Comparison of ENCODE assay signal across 19 cellular contexts in the genomic region with DNA sequence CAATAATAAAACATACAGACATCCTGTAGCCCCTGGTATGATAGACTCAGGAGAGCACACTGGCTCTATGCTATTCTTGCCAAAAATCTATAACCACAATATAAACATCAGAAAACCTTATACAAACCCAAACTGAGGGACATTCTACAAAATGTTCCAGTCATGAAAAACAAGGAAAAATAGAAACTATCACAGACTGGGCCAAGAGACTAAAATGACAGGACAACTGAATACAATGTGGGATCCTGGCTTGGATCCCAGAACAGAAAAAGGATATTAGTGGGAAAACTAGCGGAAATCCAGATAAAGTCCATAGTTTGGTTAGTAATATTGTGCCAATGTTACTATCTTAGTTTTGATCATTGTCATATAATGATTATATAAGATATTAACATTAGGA. TPM values are rescaled to one million over a fixed set of nuclear protein-coding genes. Genes with fewer than 3 reads are reported as not detected.
DNase-seq lines count a peak whose midpoint lies in the region; ATAC-seq and TF ChIP-seq lines count a peak whose summit lies in the region.
"Had no signal": no experiment of that assay in that cellular context is flagged by ENCODE, and none has a peak within 500 bp of the region (broad histone marks: within the 10 kb centered on the region; RNA-seq: fewer than 3 reads in every experiment).

No MANE protein-coding gene starts in this region.

- no peaks in the 10 kb centered on the region; the same call in 1 of the 2 replicates for H3K9me1 ChIP-seq in IMR-90 (ENCODE audit: insufficient read depth, low read length)

- peaks cover 3 to 14% (median 4%) of the 10 kb centered on the region in 4 donors for H3K4me1 Mint-ChIP-seq in CD4-positive, alpha-beta memory T cell

- POLR2A ChIA-PET in IMR-90 (lab: Charles Lee; ENCODE audit: unreplicated experiment): interaction anchor here (0.6 kb wide), 1 partner anchor 26 kb away, joined by 4 read pairs; no protein-coding TSS in a partner anchor
- POLR2A ChIA-PET in CD4-positive, alpha-beta memory T cell (lab: Charles Lee; ENCODE audit: partially characterized antibody): no interaction called here

- CTCF ChIA-PET in IMR-90 (lab: Yijun Ruan, JAX): interaction anchor here (0.6 kb wide), 1 partner anchor 959 kb away, joined by 5 read pairs; no protein-coding TSS in a partner anchor
- CTCF ChIA-PET in CD4-positive, alpha-beta memory T cell (lab: Charles Lee; ENCODE audit: partially characterized antibody): no interaction called here

- H2BK15ac ChIP-seq in IMR-90 (ENCODE audit: low read depth, low read length): no peak overlapping the region

- H4K5ac ChIP-seq in IMR-90 (ENCODE audit: low read depth, low read length): no peak overlapping the region

- H2BK120ac ChIP-seq in IMR-90 (ENCODE audit: low read depth, low read length): no peak overlapping the region

- H2AK5ac ChIP-seq in IMR-90 (ENCODE audit: low read depth, low read length): no peak overlapping the region

- DNase-seq in IMR-90 (peak; percentile 45), adipocyte (ENCODE audit: low read depth) (peak; percentile 31), fibroblast of pulmonary artery (ENCODE audit: low read depth) (peak; percentile 71), gastrocnemius medialis (no peak), NCI-H774 (lab: John Stamatoyannopoulos, UW) (no peak)
- DNase-seq in CD4-positive, alpha-beta memory T cell: no peak
- no peak for DNase-seq in activated naive CD4-positive, alpha-beta T cell treated with anti-CD3 and anti-CD28 coated beads, Interleukin-2, amount 50 U/mL, for 16 hours
- DNase-seq: activated CD4-positive, alpha-beta T cell treated with anti-CD3 and anti-CD28 coated beads for 1 hour; activated naive CD8-positive, alpha-beta T cell treated with anti-CD3 and anti-CD28 coated beads for 36 hours; activated T-cell treated with anti-CD3 and anti-CD28 coated beads for 4 hours; body of pancreas; NCI-H146; stimulated activated CD4-positive, alpha-beta T cell treated with anti-CD3 and anti-CD28 coated beads, Interleukin-2, amount 100 ng/mL, for 24 hours; T-helper 2 cell; upper lobe of left lung had no signal

- H3K36me3 Mint-ChIP-seq in CD4-positive, alpha-beta memory T cell: no peaks in the 10 kb centered on the region
- H3K36me3 Mint-ChIP-seq: activated naive CD8-positive, alpha-beta T cell treated with anti-CD3 and anti-CD28 coated beads for 36 hours; CD14-positive monocyte; naive B cell had no signal

- in situ Hi-C loops in IMR-90 (cut with MboI; ENCODE audit: low sequenced_read_pairs) (no loop called here), gastrocnemius medialis (cut with MboI; ENCODE audit: low sequenced_read_pairs in 4 of 4) (no loop called here)

- H3K79me1 ChIP-seq in IMR-90 (ENCODE audit: low read depth in 1 of 2, low read length in 2 of 2): no peaks in the 10 kb centered on the region

- WGBS in IMR-90 (ENCODE audit: extremely low coverage in 2 of 2, insufficient read length in 1 of 2), 2 experiments: no CpG with 5 or more reads among the region's 1 CpG

- no peak overlapping the region for H3K27ac ChIP-seq in IMR-90 (ENCODE audit: insufficient read depth, low read length)
- H3K27ac ChIP-seq in gastrocnemius medialis: peak overlapping the region in 3 of 4 donors; percentile 18 to 26 (median 23)
- no peak overlapping the region for H3K27ac ChIP-seq in CD4-positive, alpha-beta memory T cell (ENCODE audit: low read depth, low read length)
- H3K27ac ChIP-seq: body of pancreas, SK-N-MC had no signal

- no peak overlapping the region for H2BK20ac ChIP-seq in IMR-90 (ENCODE audit: low read depth, low read length)

- no peak overlapping the region for H3K9ac ChIP-seq in IMR-90 (ENCODE audit: low read depth, low read length)
- no peak overlapping the region for H3K9ac ChIP-seq in adipocyte (ENCODE audit: low read length)

- no peak overlapping the region for H2BK5ac ChIP-seq in IMR-90 (ENCODE audit: low read depth, low read length, poor library complexity, severe bottlenecking)

- no peak for TF ChIP-seq RAD21 in IMR-90 (IDR thresholded peaks at IDR 0.05; ENCODE audit: low read length)

- H3K4me1 ChIP-seq in IMR-90 (ENCODE audit: control insufficient read depth, insufficient read depth, low read length) (peaks cover 4% of the 10 kb centered on the region; the same call in 1 of the 2 replicates), adipocyte (ENCODE audit: control insufficient read depth, insufficient read depth, low read length) (no peaks in the 10 kb centered on the region), gastrocnemius medialis (peaks cover 0 to 13% of the 10 kb centered on the region in 2 donors)
- H3K4me1 ChIP-seq in CD4-positive, alpha-beta memory T cell (ENCODE audit: insufficient read depth, low read length): no peaks in the 10 kb centered on the region
- H3K4me1 ChIP-seq: body of pancreas had no signal

- no peak overlapping the region for H2AK9ac ChIP-seq in IMR-90 (replicated peaks; ENCODE audit: low read depth, low read length, poor library complexity)

- no peak overlapping the region for H3K27ac Mint-ChIP-seq in CD4-positive, alpha-beta memory T cell
- H3K27ac Mint-ChIP-seq: activated CD8-positive, alpha-beta T cell treated with anti-CD3 and anti-CD28 coated beads, Interleukin-2, amount 10 ng/mL, durations not matched to agents 7 days and 5 days; activated naive CD8-positive, alpha-beta T cell treated with anti-CD3 and anti-CD28 coated beads for 36 hours; naive B cell had no signal

- H3K4me2 ChIP-seq in IMR-90 (ENCODE audit: low read depth, low read length): no peak overlapping the region

- no peaks in the 10 kb centered on the region for H3K36me3 ChIP-seq in IMR-90 (ENCODE audit: control insufficient read depth, insufficient read depth, low read length)
- H3K36me3 ChIP-seq in adipocyte (ENCODE audit: control insufficient read depth, insufficient read depth, low read length, severe bottlenecking): no peaks in the 10 kb centered on the region
- no peaks in the 10 kb centered on the region for H3K36me3 ChIP-seq in gastrocnemius medialis
- no peaks in the 10 kb centered on the region for H3K36me3 ChIP-seq in CD4-positive, alpha-beta memory T cell (ENCODE audit: insufficient read depth, low read length)
- H3K36me3 ChIP-seq: upper lobe of left lung had no signal

- no peak overlapping the region for H3K56ac ChIP-seq in IMR-90 (ENCODE audit: extremely low read depth, insufficient read depth, low read length)

- H3K27me3 ChIP-seq in IMR-90 (ENCODE audit: control insufficient read depth, insufficient read depth, low read length) (peaks cover 9% of the 10 kb centered on the region), adipocyte (replicated peaks; ENCODE audit: control insufficient read depth, insufficient read depth, low read length) (no peaks in the 10 kb centered on the region), gastrocnemius medialis (no peaks in the 10 kb centered on the region)
- peaks cover 5% of the 10 kb centered on the region for H3K27me3 ChIP-seq in CD4-positive, alpha-beta memory T cell (ENCODE audit: insufficient read depth, low read length)
- H3K27me3 ChIP-seq: body of pancreas, upper lobe of left lung had no signal

- intact Hi-C loops in IMR-90 (cut with micrococcal nuclease) (no loop called here), gastrocnemius medialis (cut with DNase I; ENCODE audit: low total_unique reads) (no loop called here)
- intact Hi-C loops in CD4-positive, alpha-beta memory T cell (cut with micrococcal nuclease): no loop called here

- H3K23ac ChIP-seq in IMR-90 (ENCODE audit: low read depth, low read length): no peak overlapping the region

- ATAC-seq in IMR-90 (ENCODE audit: low read depth): peak; percentile 59
- ATAC-seq in gastrocnemius medialis: no peak
- ATAC-seq: body of pancreas had no signal

- TF ChIP-seq CTCF in IMR-90 (conservative IDR thresholded peaks at IDR 0.05; ENCODE audit: low read depth, low read length) (no peak), fibroblast of pulmonary artery (IDR thresholded peaks at IDR 0.05; ENCODE audit: low read length, missing control alignments) (no peak), gastrocnemius medialis (IDR thresholded peaks at IDR 0.05 in 4 of 5, conservative IDR thresholded peaks at IDR 0.05 in 1 of 5) (no peak)

- BruUV-seq in IMR-90 (replicated peaks; lab: Mats Ljungman, UMichigan): no TSS peak

- H4K20me1 ChIP-seq in IMR-90 (ENCODE audit: insufficient read depth, low read length): no peaks in the 10 kb centered on the region

- H3K9me3 ChIP-seq in IMR-90 (ENCODE audit: control insufficient read depth, insufficient read depth, low read length): no peaks in the 10 kb centered on the region
- H3K9me3 ChIP-seq in adipocyte (ENCODE audit: control insufficient read depth, low read length): no peaks in the 10 kb centered on the region
- no peaks in the 10 kb centered on the region for H3K9me3 ChIP-seq in gastrocnemius medialis
- no peaks in the 10 kb centered on the region for H3K9me3 ChIP-seq in CD4-positive, alpha-beta memory T cell (ENCODE audit: control insufficient read depth in 1 of 2, low read length in 2 of 2)
- H3K9me3 ChIP-seq: body of pancreas, upper lobe of left lung had no signal

- no peaks in the 10 kb centered on the region for H3K9me3 Mint-ChIP-seq in CD4-positive, alpha-beta memory T cell
- H3K9me3 Mint-ChIP-seq: activated naive CD8-positive, alpha-beta T cell treated with anti-CD3 and anti-CD28 coated beads for 36 hours; CD14-positive monocyte; naive B cell had no signal

- no peak overlapping the region for H3K14ac ChIP-seq in IMR-90 (replicated peaks; ENCODE audit: low read depth, low read length)

- no peak overlapping the region for H2AFZ ChIP-seq in IMR-90 (replicated peaks; ENCODE audit: low read length, poor library complexity)

- H4K8ac ChIP-seq in IMR-90 (ENCODE audit: low read depth in 2 of 2, low read length in 2 of 2): no peak overlapping the region

- TF ChIP-seq POLR2A in IMR-90 (IDR thresholded peaks at IDR 0.05; ENCODE audit: low read depth, low read length) (no peak), gastrocnemius medialis (IDR thresholded peaks at IDR 0.05) (no peak)

- no peak overlapping the region for H3K4me3 Mint-ChIP-seq in CD4-positive, alpha-beta memory T cell
- H3K4me3 Mint-ChIP-seq: activated CD8-positive, alpha-beta T cell treated with anti-CD3 and anti-CD28 coated beads, Interleukin-2, amount 10 ng/mL, durations not matched to agents 7 days and 5 days; activated naive CD8-positive, alpha-beta T cell treated with anti-CD3 and anti-CD28 coated beads for 36 hours had no signal

- H3K4me3 ChIP-seq in IMR-90 (ENCODE audit: insufficient read depth, low read depth, low read length) (no peak overlapping the region), adipocyte (ENCODE audit: low read length) (no peak overlapping the region), fibroblast of pulmonary artery (replicated peaks; ENCODE audit: low read depth, low read length) (no peak overlapping the region), gastrocnemius medialis (no peak overlapping the region)
- no peak overlapping the region for H3K4me3 ChIP-seq in CD4-positive, alpha-beta memory T cell (ENCODE audit: low read length in 2 of 2)
- H3K4me3 ChIP-seq: body of pancreas, SK-N-MC, upper lobe of left lung had no signal

- H4K91ac ChIP-seq in IMR-90 (ENCODE audit: insufficient read depth, low read depth, low read length): no peak overlapping the region

- dilution Hi-C loops in IMR-90 (cut with HindIII; ENCODE audit: low sequenced_read_pairs, unreplicated experiment): no loop called here

- H3K4ac ChIP-seq in IMR-90 (ENCODE audit: low read depth, low read length): no peak overlapping the region

- H3K27me3 Mint-ChIP-seq in CD4-positive, alpha-beta memory T cell: peaks cover 3 to 6% of the 10 kb centered on the region in 2 donors

- H3K18ac ChIP-seq in IMR-90 (ENCODE audit: low read depth, low read length): no peak overlapping the region

RNA-seq across cellular contexts. Expression of gene EPAS1, which starts 29.6 kb away (rescaled TPM):
- total RNA-seq in IMR-90 (2012; rRNA removed) (21.9 and 40.7 TPM in 2 replicates), gastrocnemius medialis (10 to 100 TPM; 61.5 to 95.1 (median 90.0) TPM)
- 103 and 120 TPM in 2 replicates for polyA plus RNA-seq in IMR-90 (2012; rRNA removed)
- 117 and 156 TPM in 2 replicates for polyA plus RNA-seq in IMR-90 (2012; cell fraction: cytosol; rRNA removed)
- polyA plus RNA-seq in IMR-90 (2012; cell fraction: nucleus; rRNA removed; ENCODE audit: low replicate concordance): 108 and 158 TPM in 2 replicates
- 1 to 10 TPM; 2.3 to 2.7 TPM for total RNA-seq in CD4-positive, alpha-beta memory T cell
- polyA plus RNA-seq in CD4-positive, alpha-beta memory T cell: under 1 TPM in 1 of 2 donors, not detected in 1; 0.40 TPM

Comparison
In these comparisons a context has a peak if more than half of its experiments do, and no peak if none do; other contexts are left out.
1. DNase-seq: peak in IMR-90 (single experiment), adipocyte (single experiment) and fibroblast of pulmonary artery (single experiment); none in gastrocnemius medialis (0 of 2), CD4-positive, alpha-beta memory T cell (0 of 5), activated naive CD4-positive, alpha-beta T cell treated with anti-CD3 and anti-CD28 coated beads, Interleukin-2, amount 50 U/mL, for 16 hours (single experiment) and NCI-H774 (single experiment).
2. H3K27ac ChIP-seq: peak in gastrocnemius medialis (3 of 4); none in IMR-90 (single experiment) and CD4-positive, alpha-beta memory T cell (single experiment).